In genomic region chr13:32538234-32538620, GRCh38 we compare ENCODE assay signal across 8 cellular contexts. TPM values are rescaled to one million over a fixed set of nuclear protein-coding genes. Genes with fewer than 3 reads are reported as not detected.
DNase-seq lines count a peak whose midpoint lies in the region; ATAC-seq and TF ChIP-seq lines count a peak whose summit lies in the region.

No MANE protein-coding gene starts in this region.

- peak overlapping the region; percentile 72 for H3K18ac ChIP-seq in neuronal stem cell (ENCODE audit: low read length)

- ATAC-seq in DND-41 (ENCODE audit: insufficient read depth, low read depth) = peak; percentile 71
- ATAC-seq in GM19397 (IDR thresholded peaks at IDR 0.05; ENCODE audit: unreplicated experiment) = peak; percentile 73
- peak; percentile 67 for ATAC-seq in HG03378 (IDR thresholded peaks at IDR 0.05; ENCODE audit: unreplicated experiment)
- ATAC-seq in WTC11 = peak; percentile 45

- peaks cover 54% of the 10 kb centered on the region for H3K79me2 ChIP-seq in DND-41 (ENCODE audit: insufficient read depth, low read length)

- H2AK5ac ChIP-seq in neuronal stem cell (ENCODE audit: low read depth, low read length) = no peak overlapping the region

- peak overlapping the region; percentile 79 to 89 for H3K4me3 ChIP-seq in DND-41 (ENCODE audit: low read depth in 1 of 2, low read length in 2 of 2)
- H3K4me3 ChIP-seq in fibroblast of the aortic adventitia (ENCODE audit: low read depth, low read length) = peak overlapping the region; percentile 82
- H3K4me3 ChIP-seq in neuronal stem cell (ENCODE audit: low read length in 2 of 2) = peak overlapping the region; percentile 68 to 88

- H3K36me3 ChIP-seq in DND-41 (ENCODE audit: insufficient read depth, low read length) (peaks cover 28% of the 10 kb centered on the region), neuronal stem cell (replicated peaks in 1 of 2; ENCODE audit: control insufficient read depth in 2 of 2, insufficient read depth in 2 of 2, low read length in 2 of 2) (peaks cover 5 to 38% of the 10 kb centered on the region in 2 donors)

- WGBS in neuronal stem cell (ENCODE audit: extremely low coverage in 2 of 2, insufficient read length in 2 of 2, insufficient replicate concordance in 1 of 2), 2 donors = no CpG with 5 or more reads among the region's 20 CpGs

- H3K4me2 ChIP-seq in DND-41 (ENCODE audit: insufficient read depth, low read length) = peak overlapping the region; percentile 82
- peak overlapping the region; percentile 69 for H3K4me2 ChIP-seq in neuronal stem cell (ENCODE audit: insufficient read depth, low read length, poor library complexity, severe bottlenecking)

- DNase-seq in DND-41 = no peak
- DNase-seq in WTC11 (ENCODE audit: low spot score) = peak; percentile 14
- DNase-seq in fibroblast of the aortic adventitia (ENCODE audit: low read depth) = no peak
- no peak for DNase-seq in neuronal stem cell (ENCODE audit: low spot score)
- no peak for DNase-seq in NCI-H2171 (lab: John Stamatoyannopoulos, UW)
- no peak for DNase-seq in NCI-H1930 (lab: John Stamatoyannopoulos, UW)

- H3K14ac ChIP-seq in neuronal stem cell (ENCODE audit: low read length) = no peak overlapping the region

- H4K8ac ChIP-seq in neuronal stem cell (ENCODE audit: low read depth, low read length) = no peak overlapping the region

- H3K4me1 Mint-ChIP-seq in WTC11 = peaks cover 29% of the 10 kb centered on the region

- peak overlapping the region; percentile 97 for H3K27ac ChIP-seq in DND-41 (ENCODE audit: low read length)
- H3K27ac ChIP-seq in neuronal stem cell (replicated peaks; ENCODE audit: low read length) = peak overlapping the region; percentile 84

- peaks cover 2% of the 10 kb centered on the region for H3K79me1 ChIP-seq in neuronal stem cell (ENCODE audit: low read depth, low read length)

- H3K9me3 Mint-ChIP-seq in WTC11 = no peaks in the 10 kb centered on the region

- no peak overlapping the region for H2BK12ac ChIP-seq in neuronal stem cell (ENCODE audit: low read length)

- no peak overlapping the region for H2BK15ac ChIP-seq in neuronal stem cell (ENCODE audit: low read length)

- H3K27me3 Mint-ChIP-seq in WTC11 (ENCODE audit: low read depth) = no peaks in the 10 kb centered on the region

- H4K20me1 ChIP-seq in DND-41 (ENCODE audit: insufficient read depth, low read length) = peaks cover 10% of the 10 kb centered on the region; the same call in 1 of the 2 replicates

- TF ChIP-seq CTCF in DND-41 (IDR thresholded peaks at IDR 0.05; ENCODE audit: borderline replicate concordance, extremely low read depth, low read length, poor library complexity, severe bottlenecking) (no peak), WTC11 (IDR thresholded peaks at IDR 0.05) (no peak), fibroblast of the aortic adventitia (IDR thresholded peaks at IDR 0.05; ENCODE audit: insufficient read depth, low read length) (no peak)

- no peak overlapping the region for H3K4ac ChIP-seq in neuronal stem cell (ENCODE audit: low read length)

- H3K9me3 ChIP-seq in DND-41 (ENCODE audit: insufficient read depth, low read length, severe bottlenecking) (no peaks in the 10 kb centered on the region), neuronal stem cell (replicated peaks in 1 of 2; ENCODE audit: control insufficient read depth in 2 of 2, insufficient read depth in 1 of 2, low read depth in 1 of 2, low read length in 2 of 2) (peaks cover 0 to 25% of the 10 kb centered on the region in 2 donors)

- H3K36me3 Mint-ChIP-seq in WTC11 = peaks cover 37% of the 10 kb centered on the region

- POLR2A ChIA-PET in WTC11 (lab: Charles Lee) = no interaction called here

- H2AFZ ChIP-seq in DND-41 (ENCODE audit: low read depth, low read length) (peak overlapping the region; percentile 96), neuronal stem cell (ENCODE audit: low read length) (peak overlapping the region; percentile 75)

- CTCF ChIA-PET in WTC11 (lab: Charles Lee) = interaction anchor here (1.6 to 2.8 kb wide), 2 partner anchors 43 to 49 kb away, joined by 5 to 11 read pairs; no protein-coding TSS in a partner anchor

- H3K9ac ChIP-seq in DND-41 (ENCODE audit: low read depth, low read length) (peak overlapping the region; percentile 81), neuronal stem cell (ENCODE audit: low read depth, low read length, poor library complexity) (peak overlapping the region; percentile 85)

- H2BK5ac ChIP-seq in neuronal stem cell (ENCODE audit: low read length) = no peak overlapping the region

- H3K4me3 Mint-ChIP-seq in WTC11 = peak overlapping the region; percentile 99

- no peak overlapping the region for H2BK120ac ChIP-seq in neuronal stem cell (ENCODE audit: low read depth, low read length)

- peaks cover 56% of the 10 kb centered on the region for H3K4me1 ChIP-seq in DND-41 (ENCODE audit: insufficient read depth, low read length)
- no peaks in the 10 kb centered on the region for H3K4me1 ChIP-seq in neuronal stem cell (ENCODE audit: control insufficient read depth in 2 of 2, insufficient read depth in 1 of 2, low read depth in 1 of 2, low read length in 2 of 2)

- H3K27me3 ChIP-seq in DND-41 (ENCODE audit: insufficient read depth, low read length, poor library complexity) = no peaks in the 10 kb centered on the region
- H3K27me3 ChIP-seq in neuronal stem cell (ENCODE audit: control insufficient read depth in 3 of 3, insufficient read depth in 3 of 3, low read depth in 1 of 3, low read length in 3 of 3) = no peaks in the 10 kb centered on the region

- H3K23ac ChIP-seq in neuronal stem cell (ENCODE audit: low read depth, low read length, poor library complexity) = no peak overlapping the region

- H3K27ac Mint-ChIP-seq in WTC11 = peak overlapping the region; percentile 100

- peak overlapping the region; percentile 26 for H4K91ac ChIP-seq in neuronal stem cell (ENCODE audit: low read depth, low read length, poor library complexity)

TF ChIP-seq in WTC11, 78 proteins besides CTCF, POLR2A, EP300 and RAD21:
- TF ChIP-seq, protein P1, sequence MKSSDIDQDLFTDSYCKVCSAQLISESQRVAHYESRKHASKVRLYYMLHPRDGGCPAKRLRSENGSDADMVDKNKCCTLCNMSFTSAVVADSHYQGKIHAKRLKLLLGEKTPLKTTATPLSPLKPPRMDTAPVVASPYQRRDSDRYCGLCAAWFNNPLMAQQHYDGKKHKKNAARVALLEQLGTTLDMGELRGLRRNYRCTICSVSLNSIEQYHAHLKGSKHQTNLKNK (CRISPR knock-in tag; IDR thresholded peaks at IDR 0.05) = no peak
- TF ChIP-seq SP1 (CRISPR knock-in tag; conservative IDR thresholded peaks at IDR 0.05) (no peak), TP53 (CRISPR knock-in tag; IDR thresholded peaks at IDR 0.05) (no peak), GRHL2 (CRISPR knock-in tag; IDR thresholded peaks at IDR 0.05; ENCODE audit: insufficient replicate concordance, severe bottlenecking) (no peak), ZNF121 (CRISPR knock-in tag; IDR thresholded peaks at IDR 0.05) (no peak)
- TF ChIP-seq, protein P2, sequence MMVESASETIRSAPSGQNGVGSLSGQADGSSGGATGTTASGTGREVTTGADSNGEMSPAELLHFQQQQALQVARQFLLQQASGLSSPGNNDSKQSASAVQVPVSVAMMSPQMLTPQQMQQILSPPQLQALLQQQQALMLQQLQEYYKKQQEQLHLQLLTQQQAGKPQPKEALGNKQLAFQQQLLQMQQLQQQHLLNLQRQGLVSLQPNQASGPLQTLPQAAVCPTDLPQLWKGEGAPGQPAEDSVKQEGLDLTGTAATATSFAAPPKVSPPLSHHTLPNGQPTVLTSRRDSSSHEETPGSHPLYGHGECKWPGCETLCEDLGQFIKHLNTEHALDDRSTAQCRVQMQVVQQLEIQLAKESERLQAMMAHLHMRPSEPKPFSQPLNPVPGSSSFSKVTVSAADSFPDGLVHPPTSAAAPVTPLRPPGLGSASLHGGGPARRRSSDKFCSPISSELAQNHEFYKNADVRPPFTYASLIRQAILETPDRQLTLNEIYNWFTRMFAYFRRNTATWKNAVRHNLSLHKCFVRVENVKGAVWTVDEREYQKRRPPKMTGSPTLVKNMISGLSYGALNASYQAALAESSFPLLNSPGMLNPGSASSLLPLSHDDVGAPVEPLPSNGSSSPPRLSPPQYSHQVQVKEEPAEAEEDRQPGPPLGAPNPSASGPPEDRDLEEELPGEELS (CRISPR knock-in tag; IDR thresholded peaks at IDR 0.05) = no peak

RNA-seq across cellular contexts. Expression of gene N4BP2L2, which starts 0.4 kb away (rescaled TPM):
- 68.9 to 78.3 TPM (median 72.9 TPM) in 3 replicates for total RNA-seq in WTC11 (2021)
- 157 and 194 TPM in 2 replicates for total RNA-seq in fibroblast of the aortic adventitia (ENCODE audit: low replicate concordance)
- 65.2 TPM for polyA plus RNA-seq in neuronal stem cell (2013, experiment 1 of 2)
- polyA plus RNA-seq in neuronal stem cell (2013, experiment 2 of 2) = 67.8 TPM

RNA-seq across cellular contexts. Expression of gene PDS5B, which starts 48.0 kb away (rescaled TPM):
- total RNA-seq in WTC11 (2021) (41.3 to 44.5 TPM (median 44.3 TPM) in 3 replicates), fibroblast of the aortic adventitia (ENCODE audit: low replicate concordance) (19.3 and 46.5 TPM in 2 replicates)
- 56.8 TPM for polyA plus RNA-seq in neuronal stem cell (2013, experiment 1 of 2)
- 59.9 TPM for polyA plus RNA-seq in neuronal stem cell (2013, experiment 2 of 2)
